Comparison of ENCODE assay signal across 12 cellular contexts in genomic region chr7:135291809-135292253, GRCh38. TPM values are rescaled to one million over a fixed set of nuclear protein-coding genes. Genes with fewer than 3 reads are reported as not detected.
DNase-seq lines count a peak whose midpoint lies in the region; ATAC-seq and TF ChIP-seq lines count a peak whose summit lies in the region.
"Had no signal": no experiment of that assay in that cellular context is flagged by ENCODE, and none has a peak within 500 bp of the region (broad histone marks: within the 10 kb centered on the region; RNA-seq: fewer than 3 reads in every experiment).

No MANE protein-coding gene starts in this region.

- in situ Hi-C loops in brain microvascular endothelial cell (cut with HindIII; ENCODE audit: low pct_ligation_motif_present, low sequenced_read_pairs), result no loop called here

- no peaks in the 10 kb centered on the region for H3K36me3 ChIP-seq in brain microvascular endothelial cell (replicated peaks)

- H3K36me3 Mint-ChIP-seq in osteocyte (ENCODE audit: unreplicated experiment), result no peaks in the 10 kb centered on the region
- H3K36me3 Mint-ChIP-seq: IgD-negative memory B cell had no signal

- no peak overlapping the region for H3K27ac Mint-ChIP-seq in osteocyte (ENCODE audit: unreplicated experiment)

- TF ChIP-seq CTCF in brain microvascular endothelial cell (IDR thresholded peaks at IDR 0.05; ENCODE audit: low read depth, low read length, missing control alignments) (no peak), osteocyte (IDR thresholded peaks at IDR 0.05) (no peak)

- H3K27ac ChIP-seq in brain microvascular endothelial cell, result no peak overlapping the region
- H3K27ac ChIP-seq: dorsolateral prefrontal cortex had no signal

- no peak overlapping the region for H3K4me3 Mint-ChIP-seq in osteocyte (ENCODE audit: unreplicated experiment)
- H3K4me3 Mint-ChIP-seq: IgD-negative memory B cell had no signal

- H3K4me3 ChIP-seq in brain microvascular endothelial cell (ENCODE audit: low read depth, low read length), result no peak overlapping the region
- H3K4me3 ChIP-seq: dorsolateral prefrontal cortex had no signal

- H3K4me1 Mint-ChIP-seq in osteocyte (ENCODE audit: unreplicated experiment), result no peaks in the 10 kb centered on the region

- H3K27me3 ChIP-seq in brain microvascular endothelial cell (replicated peaks), result no peaks in the 10 kb centered on the region
- H3K27me3 ChIP-seq: dorsolateral prefrontal cortex had no signal

- H3K9me3 Mint-ChIP-seq in osteocyte (ENCODE audit: unreplicated experiment), result no peaks in the 10 kb centered on the region

- H3K27me3 Mint-ChIP-seq in osteocyte (ENCODE audit: unreplicated experiment), result peaks cover 31% of the 10 kb centered on the region

- ATAC-seq in HG02798 (IDR thresholded peaks at IDR 0.05; ENCODE audit: poor library complexity, unreplicated experiment) (no peak), HG02852 (IDR thresholded peaks at IDR 0.05; ENCODE audit: unreplicated experiment) (no peak), GM18502 (IDR thresholded peaks at IDR 0.05; ENCODE audit: poor library complexity, unreplicated experiment) (no peak)

- DNase-seq in NCI-H2171 treated with DMSO at 0.1 percent for 48 hours (lab: John Stamatoyannopoulos, UW) (peak; percentile 23), NCI-H2171 (lab: John Stamatoyannopoulos, UW) (no peak), NCI-H2196 treated with DMSO at 0.1 percent for 48 hours (lab: John Stamatoyannopoulos, UW; ENCODE audit: unreplicated experiment) (peak; percentile 16), brain microvascular endothelial cell (peak; percentile 61), osteocyte (ENCODE audit: extremely low spot score, unreplicated experiment) (peak; percentile 32)
- DNase-seq: activated gamma-delta T cell treated with Interleukin-2 at 50 U/mL for 16 hours, dorsolateral prefrontal cortex had no signal

RNA-seq across cellular contexts. Expression of gene STRA8, which starts 58.2 kb away (rescaled TPM):
- not detected in 2 replicates for total RNA-seq in osteocyte
- total RNA-seq: ureter had no signal
